Comparison of ENCODE assay signal across 25 cellular contexts in the genomic region with DNA sequence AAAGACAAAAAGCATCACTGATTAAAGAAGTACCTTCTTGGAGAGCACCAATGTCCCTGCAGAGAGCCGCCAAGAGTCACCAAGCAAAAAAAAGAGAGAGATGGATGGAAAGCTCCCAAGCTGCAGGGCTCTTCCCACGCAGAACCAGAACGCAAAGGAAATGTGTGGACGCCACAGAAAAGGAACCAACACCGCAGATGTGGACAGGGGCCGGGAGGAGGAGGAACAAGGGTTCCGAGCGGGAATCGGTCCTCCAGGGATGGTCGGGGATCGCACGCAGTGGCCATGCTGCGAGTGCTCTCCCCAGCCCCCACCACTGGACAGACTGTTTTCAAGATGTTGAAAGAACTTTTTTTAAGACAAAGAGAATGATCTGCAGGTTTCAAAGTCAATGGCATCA.
"Had no signal": no experiment of that assay in that cellular context is flagged by ENCODE, and none has a peak within 500 bp of the region (broad histone marks: within the 10 kb centered on the region; RNA-seq: fewer than 3 reads in every experiment).

No MANE protein-coding gene starts in this region.

- H3K36me3 ChIP-seq: gastrocnemius medialis, neural progenitor cell, prostate gland, right atrium auricular region, spleen, thoracic aorta, tibial nerve, upper lobe of left lung had no signal

- H3K4me1 Mint-ChIP-seq: memory B cell; mesothelial cell of epicardium; naive B cell; neural progenitor cell; stimulated activated memory B cell treated with anti-CD40 and anti-IgM and Interleukin-4, amounts not matched to agents 10 μg/mL and 1 μg/mL and 100 μg/mL, for 72 hours had no signal

- DNase-seq: effector CD4-positive, alpha-beta T cell; foreskin fibroblast; gastrocnemius medialis; left ventricle myocardium superior; mucosa of descending colon; naive B cell; spleen; stimulated activated CD4-positive, alpha-beta T cell treated with anti-CD3 and anti-CD28 coated beads, Interleukin-4, amount 100 ng/mL, for 4 hours; stimulated activated naive CD8-positive, alpha-beta T cell treated with anti-CD3 and anti-CD28 coated beads, Interleukin-15, Interleukin-2, amounts not matched to agents 100 U/mL and 50 U/mL, for 24 hours; substantia nigra; upper lobe of left lung had no signal

- H3K27me3 Mint-ChIP-seq: naive B cell; natural killer cell treated with Interleukin-12 subunit alpha and Interleukin-12 subunit beta and Interleukin-15 and Interleukin-18, amount 100 ng/mL, for 72 hours had no signal

- H3K36me3 Mint-ChIP-seq: memory B cell; mesothelial cell of epicardium; naive B cell; natural killer cell treated with Interleukin-12 subunit alpha and Interleukin-12 subunit beta and Interleukin-15 and Interleukin-18, amount 100 ng/mL, for 72 hours; neural progenitor cell; stimulated activated memory B cell treated with anti-CD40 and anti-IgM and Interleukin-4, amounts not matched to agents 10 μg/mL and 1 μg/mL and 100 μg/mL, for 72 hours had no signal

- H3K4me3 ChIP-seq: gastrocnemius medialis, lung, mucosa of descending colon, neural progenitor cell, prostate gland, right atrium auricular region, skin epidermis, spleen, thoracic aorta, tibial nerve, upper lobe of left lung had no signal

- H3K4me3 Mint-ChIP-seq: memory B cell; mesothelial cell of epicardium; naive B cell; natural killer cell treated with Interleukin-12 subunit alpha and Interleukin-12 subunit beta and Interleukin-15 and Interleukin-18, amount 100 ng/mL, for 72 hours; neural progenitor cell; stimulated activated memory B cell treated with anti-CD40 and anti-IgM and Interleukin-4, amounts not matched to agents 10 μg/mL and 1 μg/mL and 100 μg/mL, for 72 hours had no signal

- H3K9me3 ChIP-seq: gastrocnemius medialis, mucosa of descending colon, prostate gland, right atrium auricular region, thoracic aorta, upper lobe of left lung had no signal

- ATAC-seq: esophagus mucosa; gastrocnemius medialis; left ventricle myocardium superior; mucosa of descending colon; natural killer cell treated with Interleukin-12 subunit alpha and Interleukin-12 subunit beta and Interleukin-15 and Interleukin-18, amount 100 ng/mL, for 72 hours; stimulated activated memory B cell treated with anti-CD40 and anti-IgM and Interleukin-4, amounts not matched to agents 10 μg/mL and 1 μg/mL and 100 μg/mL, for 72 hours; stimulated activated naive CD8-positive, alpha-beta T cell treated with anti-CD3 and anti-CD28 coated beads, Interleukin-15, Interleukin-2, amounts not matched to agents 100 U/mL and 50 U/mL, for 24 hours had no signal

- H3K27me3 ChIP-seq: dorsolateral prefrontal cortex, gastrocnemius medialis, neural progenitor cell, right atrium auricular region, tibial nerve, upper lobe of left lung had no signal

- H3K4me1 ChIP-seq: gastrocnemius medialis, neural progenitor cell, prostate gland, right atrium auricular region, spleen, tibial nerve, upper lobe of left lung had no signal

- H3K27ac Mint-ChIP-seq: memory B cell; mesothelial cell of epicardium; naive B cell; natural killer cell treated with Interleukin-12 subunit alpha and Interleukin-12 subunit beta and Interleukin-15 and Interleukin-18, amount 100 ng/mL, for 72 hours; neural progenitor cell; stimulated activated memory B cell treated with anti-CD40 and anti-IgM and Interleukin-4, amounts not matched to agents 10 μg/mL and 1 μg/mL and 100 μg/mL, for 72 hours had no signal

- H3K27ac ChIP-seq: epithelial cell of prostate, gastrocnemius medialis, neural progenitor cell, prostate gland, right atrium auricular region, skin epidermis, spleen, thoracic aorta, tibial nerve, upper lobe of left lung had no signal

- H3K9me3 Mint-ChIP-seq: memory B cell; natural killer cell treated with Interleukin-12 subunit alpha and Interleukin-12 subunit beta and Interleukin-15 and Interleukin-18, amount 100 ng/mL, for 72 hours; stimulated activated memory B cell treated with anti-CD40 and anti-IgM and Interleukin-4, amounts not matched to agents 10 μg/mL and 1 μg/mL and 100 μg/mL, for 72 hours had no signal
